Comparison of ENCODE assay signal across 18 cellular contexts in genomic region chr18:23209031-23209430, GRCh38.
DNase-seq lines count a peak whose midpoint lies in the region; ATAC-seq and TF ChIP-seq lines count a peak whose summit lies in the region.
"Had no signal": no experiment of that assay in that cellular context is flagged by ENCODE, and none has a peak within 500 bp of the region (broad histone marks: within the 10 kb centered on the region; RNA-seq: fewer than 3 reads in every experiment).

No MANE protein-coding gene starts in this region.

- intact Hi-C loops in MCF 10A (cut with micrococcal nuclease) (no loop called here), breast epithelium (cut with DNase I; ENCODE audit: low total_unique reads) (loop anchor here (5.0 kb wide), 1 partner anchor 862 kb away; no protein-coding TSS in a partner anchor)

- BruUV-seq in MCF 10A (replicated peaks; lab: Mats Ljungman, UMichigan), result no TSS peak

- CTCF ChIA-PET in MCF 10A (lab: Yijun Ruan, JAX), result no interaction called here

- H3K36me3 Mint-ChIP-seq in MCF 10A (ENCODE audit: insufficient read depth, unreplicated experiment), result peaks cover 7% of the 10 kb centered on the region

- no peaks in the 10 kb centered on the region for H3K4me1 ChIP-seq in breast epithelium

- H3K4me3 ChIP-seq in breast epithelium (no peak overlapping the region), epithelial cell of esophagus (ENCODE audit: low read length) (no peak overlapping the region)
- H3K4me3 ChIP-seq: coronary artery had no signal

- H3K9me3 ChIP-seq in breast epithelium, result peaks cover 0 to 4% of the 10 kb centered on the region in 2 donors

- POLR2A ChIA-PET in MCF 10A (lab: Yijun Ruan, JAX), result no interaction called here

- no peaks in the 10 kb centered on the region for H3K27me3 ChIP-seq in breast epithelium

- TF ChIP-seq POLR2A in breast epithelium (IDR thresholded peaks at IDR 0.05), result no peak

- TF ChIP-seq CTCF in MCF 10A (IDR thresholded peaks at IDR 0.05; ENCODE audit: unreplicated experiment) (no peak), breast epithelium (IDR thresholded peaks at IDR 0.05) (no peak), epithelial cell of esophagus (IDR thresholded peaks at IDR 0.05; ENCODE audit: insufficient read depth, low read depth, low read length, missing control alignments) (no peak)

- no peak overlapping the region for H3K27ac Mint-ChIP-seq in MCF 10A (ENCODE audit: low read depth, unreplicated experiment)
- peak overlapping the region; percentile 77 to 93 for H3K27ac Mint-ChIP-seq in stimulated activated naive CD8-positive, alpha-beta T cell treated with anti-CD3 and anti-CD28 coated beads, Interleukin-15, amount 100 ng/mL, for 72 hours
- H3K27ac Mint-ChIP-seq: mesothelial cell of epicardium had no signal

- H3K36me3 ChIP-seq in breast epithelium, result no peaks in the 10 kb centered on the region

- no peaks in the 10 kb centered on the region for H3K4me1 Mint-ChIP-seq in MCF 10A (ENCODE audit: insufficient read depth, unreplicated experiment)
- H3K4me1 Mint-ChIP-seq in stimulated activated naive CD8-positive, alpha-beta T cell treated with anti-CD3 and anti-CD28 coated beads, Interleukin-15, amount 100 ng/mL, for 72 hours, result peaks cover 54% of the 10 kb centered on the region
- H3K4me1 Mint-ChIP-seq: mesothelial cell of epicardium had no signal

- no peaks in the 10 kb centered on the region for H3K27me3 Mint-ChIP-seq in MCF 10A (ENCODE audit: insufficient read depth, unreplicated experiment)
- peaks cover 3% of the 10 kb centered on the region for H3K27me3 Mint-ChIP-seq in stimulated activated naive CD8-positive, alpha-beta T cell treated with anti-CD3 and anti-CD28 coated beads, Interleukin-15, amount 100 ng/mL, for 72 hours

- no peak overlapping the region for H3K27ac ChIP-seq in breast epithelium
- H3K27ac ChIP-seq: coronary artery had no signal

- H3K9me3 Mint-ChIP-seq in MCF 10A (ENCODE audit: unreplicated experiment), result no peaks in the 10 kb centered on the region
- H3K9me3 Mint-ChIP-seq in stimulated activated naive CD8-positive, alpha-beta T cell treated with anti-CD3 and anti-CD28 coated beads, Interleukin-15, amount 100 ng/mL, for 72 hours, result peaks cover 23 to 26% of the 10 kb centered on the region in 2 donors

- DNase-seq in MCF 10A (ENCODE audit: unreplicated experiment) (peak; percentile 45), breast epithelium (ENCODE audit: low spot score in 2 of 2) (no peak), RPMI7951 (ENCODE audit: low read depth) (peak; percentile 32), epithelial cell of esophagus (ENCODE audit: low read depth) (peak; percentile 78), SIG-M5 treated with dmso at 0.1 percent for 504 hours (lab: John Stamatoyannopoulos, UW; ENCODE audit: unreplicated experiment) (no peak)
- DNase-seq in stimulated activated naive CD8-positive, alpha-beta T cell treated with anti-CD3 and anti-CD28 coated beads, Interleukin-15, amount 100 ng/mL, for 72 hours, result peak; percentile 30 to 77
- DNase-seq: activated CD4-positive, alpha-beta T cell treated with anti-CD3 and anti-CD28 coated beads, Interleukin-2, amount 50 U/mL, for 4 hours; AML-193; islet precursor cell; Kasumi-1; NCI-H2029; NCI-H774 had no signal

- no peak overlapping the region for H3K4me3 Mint-ChIP-seq in MCF 10A (ENCODE audit: unreplicated experiment)
- H3K4me3 Mint-ChIP-seq in stimulated activated naive CD8-positive, alpha-beta T cell treated with anti-CD3 and anti-CD28 coated beads, Interleukin-15, amount 100 ng/mL, for 72 hours, result peak overlapping the region; percentile 62 to 69
- H3K4me3 Mint-ChIP-seq: mesothelial cell of epicardium had no signal

- peak; percentile 95 for ATAC-seq in stimulated activated naive CD8-positive, alpha-beta T cell treated with anti-CD3 and anti-CD28 coated beads, Interleukin-15, amount 100 ng/mL, for 72 hours
- ATAC-seq in GM21367 (IDR thresholded peaks at IDR 0.05; ENCODE audit: unreplicated experiment), result no peak
- ATAC-seq in GM18867 (IDR thresholded peaks at IDR 0.05; ENCODE audit: unreplicated experiment), result no peak
- ATAC-seq: Right ventricle myocardium inferior, sciatic nerve had no signal

Comparison
In these comparisons a context has a peak if more than half of its experiments do, and no peak if none do; other contexts are left out.
1. DNase-seq: peak in MCF 10A (single experiment), RPMI7951 (single experiment), epithelial cell of esophagus (single experiment) and stimulated activated naive CD8-positive, alpha-beta T cell treated with anti-CD3 and anti-CD28 coated beads, Interleukin-15, amount 100 ng/mL, for 72 hours (2 of 2); none in breast epithelium (0 of 2) and SIG-M5 treated with dmso at 0.1 percent for 504 hours (single experiment).